Comparison of ENCODE assay signal across 11 cellular contexts in the genomic region with DNA sequence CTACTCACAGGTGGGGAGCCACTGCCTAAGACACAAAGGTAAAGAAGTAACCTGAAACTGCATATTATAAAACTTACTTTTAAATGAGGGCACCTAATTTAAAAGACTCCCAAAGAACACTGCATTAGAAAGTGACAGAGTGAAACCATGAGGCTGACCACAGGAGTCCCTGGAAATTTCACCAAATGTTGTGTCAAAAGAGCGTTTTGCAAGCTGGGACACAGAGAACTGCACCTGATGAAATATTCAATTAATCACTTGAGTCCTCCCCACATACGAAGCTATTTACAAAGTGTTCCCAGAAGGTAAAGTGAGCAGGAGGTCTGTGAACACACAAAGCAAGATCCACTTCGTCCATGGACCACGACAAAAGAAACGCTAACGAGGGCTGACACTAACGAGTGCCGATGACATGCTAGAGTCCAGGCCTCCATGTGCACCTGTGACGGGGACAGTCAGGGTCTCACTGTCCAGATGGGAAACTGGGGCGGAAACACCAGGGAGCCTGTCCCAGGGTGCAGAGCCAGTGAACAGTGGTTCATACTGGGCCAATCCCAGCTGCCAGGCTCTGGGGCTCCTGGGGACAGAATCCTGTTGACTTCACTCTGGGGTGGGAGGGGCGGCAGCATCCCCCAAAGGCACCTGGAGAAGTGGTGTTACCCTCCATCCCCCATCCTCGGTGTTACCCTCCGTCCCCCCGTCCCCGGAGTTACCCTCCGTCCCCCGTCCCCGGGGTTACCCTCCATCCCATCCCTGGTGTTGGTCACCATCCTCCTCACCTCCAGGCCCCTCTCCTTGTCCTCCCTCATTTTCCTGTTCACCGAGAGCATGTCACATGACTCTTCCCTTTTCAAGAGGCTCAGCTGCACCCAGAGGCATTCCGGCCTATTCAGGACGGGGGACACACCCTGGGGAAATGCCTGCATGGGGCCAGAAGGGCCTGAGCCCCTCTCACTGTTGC.
DNase-seq lines count a peak whose midpoint lies in the region; TF ChIP-seq lines count a peak whose summit lies in the region.
"Had no signal": no experiment of that assay in that cellular context is flagged by ENCODE, and none has a peak within 500 bp of the region (broad histone marks: within the 10 kb centered on the region; RNA-seq: fewer than 3 reads in every experiment).

No MANE protein-coding gene starts in this region.

- no peaks in the 10 kb centered on the region for H3K36me3 ChIP-seq in endocrine pancreas (ENCODE audit: control insufficient read depth, insufficient read depth, low read length)
- peaks cover 4% of the 10 kb centered on the region for H3K36me3 ChIP-seq in neural cell (ENCODE audit: insufficient read depth, low read length)
- H3K36me3 ChIP-seq in testis (ENCODE audit: low read depth, missing control alignments), result no peaks in the 10 kb centered on the region

- H3K9ac ChIP-seq in endocrine pancreas (ENCODE audit: control insufficient read depth, insufficient read depth, low read length) (peak overlapping the region; percentile 16), neural cell (ENCODE audit: low read length) (peak overlapping the region; percentile 44)

- intact Hi-C loops in testis (cut with DNase I; ENCODE audit: low total_unique reads), result no loop called here

- H3K9me3 ChIP-seq in endocrine pancreas (ENCODE audit: control insufficient read depth, low read length), result no peaks in the 10 kb centered on the region
- no peaks in the 10 kb centered on the region for H3K9me3 ChIP-seq in neural cell (ENCODE audit: low read length)
- no peaks in the 10 kb centered on the region for H3K9me3 ChIP-seq in testis

- H3K4me1 ChIP-seq in endocrine pancreas (ENCODE audit: control insufficient read depth, insufficient read depth, low read length) (no peaks in the 10 kb centered on the region), testis (peaks cover 24% of the 10 kb centered on the region)

- TF ChIP-seq CTCF in neural cell (IDR thresholded peaks at IDR 0.05; ENCODE audit: poor library complexity, severe bottlenecking) (no peak), testis (IDR thresholded peaks at IDR 0.05) (no peak)

- H3K27me3 ChIP-seq in endocrine pancreas (ENCODE audit: control insufficient read depth, insufficient read depth, low read length), result no peaks in the 10 kb centered on the region
- no peaks in the 10 kb centered on the region for H3K27me3 ChIP-seq in neural cell (ENCODE audit: insufficient read depth, low read depth, low read length)
- no peaks in the 10 kb centered on the region for H3K27me3 ChIP-seq in testis

- no peaks in the 10 kb centered on the region for H3F3A ChIP-seq in neural cell (ENCODE audit: insufficient read depth, low read length, poor library complexity, severe bottlenecking)

- no peaks in the 10 kb centered on the region for H3K9me2 ChIP-seq in neural cell (ENCODE audit: insufficient read depth, low read length)

- H2AFZ ChIP-seq in neural cell (ENCODE audit: low read depth, low read length), result no peak overlapping the region

- TF ChIP-seq EP300 in neural cell (conservative IDR thresholded peaks at IDR 0.05; ENCODE audit: poor library complexity, severe bottlenecking), result no peak

- H3K4me2 ChIP-seq in neural cell (ENCODE audit: low read length), result peak overlapping the region; percentile 25

- H4K20me1 ChIP-seq in neural cell (ENCODE audit: insufficient read depth), result peaks cover 29% of the 10 kb centered on the region

- peak; percentile 55 for DNase-seq in SK-N-DZ (ENCODE audit: low spot score)
- no peak for DNase-seq in testis
- DNase-seq in activated CD4-positive, CD25-positive, alpha-beta regulatory T cell (lab: John Stamatoyannopoulos, UW), result no peak
- DNase-seq in dermis blood vessel endothelial cell, result no peak
- no peak for DNase-seq in HCEC 1CT
- DNase-seq: activated CD4-positive, alpha-beta T cell treated with anti-CD3 and anti-CD28 coated beads, Interleukin-2, amount 50 U/mL, for 1 hour; MM.1S; naive thymus-derived CD8-positive, alpha-beta T cell; NCI-H526 treated with DMSO at 0.1 percent for 48 hours had no signal

- peaks cover 64% of the 10 kb centered on the region for H3K79me2 ChIP-seq in neural cell (replicated peaks; ENCODE audit: insufficient read depth, low read length)

- TF ChIP-seq POLR2A in testis (IDR thresholded peaks at IDR 0.05), result no peak

- 86 to 92% methylated on average over 18 to 21 of the region's 21 CpGs for WGBS in testis, 2 donors

- peak overlapping the region; percentile 47 for H3K27ac ChIP-seq in neural cell (ENCODE audit: low read length)
- peak overlapping the region; percentile 88 to 92 for H3K27ac ChIP-seq in testis

- no peak for TF ChIP-seq RAD21 in neural cell (conservative IDR thresholded peaks at IDR 0.05)

- H3K4me3 ChIP-seq in endocrine pancreas (ENCODE audit: control insufficient read depth, insufficient read depth, low read length), result peak overlapping the region; percentile 15
- peak overlapping the region; percentile 52 for H3K4me3 ChIP-seq in neural cell (ENCODE audit: low read length)
- H3K4me3 ChIP-seq in testis, result no peak overlapping the region

TF ChIP-seq in neural cell, 6 proteins besides CTCF, POLR2A, EP300 and RAD21:
- TF ChIP-seq, protein P1, sequence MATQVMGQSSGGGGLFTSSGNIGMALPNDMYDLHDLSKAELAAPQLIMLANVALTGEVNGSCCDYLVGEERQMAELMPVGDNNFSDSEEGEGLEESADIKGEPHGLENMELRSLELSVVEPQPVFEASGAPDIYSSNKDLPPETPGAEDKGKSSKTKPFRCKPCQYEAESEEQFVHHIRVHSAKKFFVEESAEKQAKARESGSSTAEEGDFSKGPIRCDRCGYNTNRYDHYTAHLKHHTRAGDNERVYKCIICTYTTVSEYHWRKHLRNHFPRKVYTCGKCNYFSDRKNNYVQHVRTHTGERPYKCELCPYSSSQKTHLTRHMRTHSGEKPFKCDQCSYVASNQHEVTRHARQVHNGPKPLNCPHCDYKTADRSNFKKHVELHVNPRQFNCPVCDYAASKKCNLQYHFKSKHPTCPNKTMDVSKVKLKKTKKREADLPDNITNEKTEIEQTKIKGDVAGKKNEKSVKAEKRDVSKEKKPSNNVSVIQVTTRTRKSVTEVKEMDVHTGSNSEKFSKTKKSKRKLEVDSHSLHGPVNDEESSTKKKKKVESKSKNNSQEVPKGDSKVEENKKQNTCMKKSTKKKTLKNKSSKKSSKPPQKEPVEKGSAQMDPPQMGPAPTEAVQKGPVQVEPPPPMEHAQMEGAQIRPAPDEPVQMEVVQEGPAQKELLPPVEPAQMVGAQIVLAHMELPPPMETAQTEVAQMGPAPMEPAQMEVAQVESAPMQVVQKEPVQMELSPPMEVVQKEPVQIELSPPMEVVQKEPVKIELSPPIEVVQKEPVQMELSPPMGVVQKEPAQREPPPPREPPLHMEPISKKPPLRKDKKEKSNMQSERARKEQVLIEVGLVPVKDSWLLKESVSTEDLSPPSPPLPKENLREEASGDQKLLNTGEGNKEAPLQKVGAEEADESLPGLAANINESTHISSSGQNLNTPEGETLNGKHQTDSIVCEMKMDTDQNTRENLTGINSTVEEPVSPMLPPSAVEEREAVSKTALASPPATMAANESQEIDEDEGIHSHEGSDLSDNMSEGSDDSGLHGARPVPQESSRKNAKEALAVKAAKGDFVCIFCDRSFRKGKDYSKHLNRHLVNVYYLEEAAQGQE (IDR thresholded peaks at IDR 0.05; ENCODE audit: borderline replicate concordance), result no peak
- TF ChIP-seq SMC3 (conservative IDR thresholded peaks at IDR 0.05; ENCODE audit: poor library complexity) (no peak), POLR2AphosphoS5 (IDR thresholded peaks at IDR 0.05) (no peak), EZH2 (IDR thresholded peaks at IDR 0.05; ENCODE audit: borderline replicate concordance, insufficient read depth, low read length, poor library complexity, severe bottlenecking) (no peak), MXI1 (conservative IDR thresholded peaks at IDR 0.05; ENCODE audit: poor library complexity, severe bottlenecking) (no peak), TAF1 (IDR thresholded peaks at IDR 0.05; ENCODE audit: low read depth) (no peak)

Comparison
In these comparisons a context has a peak if more than half of its experiments do, and no peak if none do; other contexts are left out.
1. H3K4me3 ChIP-seq: peak in endocrine pancreas (single experiment) and neural cell (single experiment); none in testis (0 of 2).